Comparison of ENCODE assay signal across 1 cellular context in the genomic region with DNA sequence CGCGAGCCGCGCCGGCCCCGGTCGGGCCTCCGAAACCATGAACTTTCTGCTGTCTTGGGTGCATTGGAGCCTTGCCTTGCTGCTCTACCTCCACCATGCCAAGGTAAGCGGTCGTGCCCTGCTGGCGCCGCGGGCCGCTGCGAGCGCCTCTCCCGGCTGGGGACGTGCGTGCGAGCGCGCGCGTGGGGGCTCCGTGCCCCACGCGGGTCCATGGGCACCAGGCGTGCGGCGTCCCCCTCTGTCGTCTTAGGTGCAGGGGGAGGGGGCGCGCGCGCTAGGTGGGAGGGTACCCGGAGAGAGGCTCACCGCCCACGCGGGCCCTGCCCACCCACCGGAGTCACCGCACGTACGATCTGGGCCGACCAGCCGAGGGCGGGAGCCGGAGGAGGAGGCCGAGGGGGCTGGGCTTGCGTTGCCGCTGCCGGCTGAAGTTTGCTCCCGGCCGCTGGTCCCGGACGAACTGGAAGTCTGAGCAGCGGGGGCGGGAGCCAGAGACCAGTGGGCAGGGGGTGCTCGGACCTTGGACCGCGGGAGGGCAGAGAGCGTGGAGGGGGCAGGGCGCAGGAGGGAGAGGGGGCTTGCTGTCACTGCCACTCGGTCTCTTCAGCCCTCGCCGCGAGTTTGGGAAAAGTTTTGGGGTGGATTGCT.
A peak's percentile ranks its signal among the peaks of the same experiment; 100 is the strongest.
TF ChIP-seq lines count a peak whose summit lies in the region.

No MANE protein-coding gene starts in this region.

TF ChIP-seq in HepG2, 621 proteins besides CTCF, POLR2A, EP300 and RAD21 (continued from another document and continues in another):
- TF ChIP-seq ZNF142 (CRISPR knock-in tag; IDR thresholded peaks at IDR 0.05): peak; percentile 87
- no peak for TF ChIP-seq ZFYVE20 (CRISPR knock-in tag; IDR thresholded peaks at IDR 0.05; ENCODE audit: borderline replicate concordance, low read depth)
- TF ChIP-seq, protein P1, sequence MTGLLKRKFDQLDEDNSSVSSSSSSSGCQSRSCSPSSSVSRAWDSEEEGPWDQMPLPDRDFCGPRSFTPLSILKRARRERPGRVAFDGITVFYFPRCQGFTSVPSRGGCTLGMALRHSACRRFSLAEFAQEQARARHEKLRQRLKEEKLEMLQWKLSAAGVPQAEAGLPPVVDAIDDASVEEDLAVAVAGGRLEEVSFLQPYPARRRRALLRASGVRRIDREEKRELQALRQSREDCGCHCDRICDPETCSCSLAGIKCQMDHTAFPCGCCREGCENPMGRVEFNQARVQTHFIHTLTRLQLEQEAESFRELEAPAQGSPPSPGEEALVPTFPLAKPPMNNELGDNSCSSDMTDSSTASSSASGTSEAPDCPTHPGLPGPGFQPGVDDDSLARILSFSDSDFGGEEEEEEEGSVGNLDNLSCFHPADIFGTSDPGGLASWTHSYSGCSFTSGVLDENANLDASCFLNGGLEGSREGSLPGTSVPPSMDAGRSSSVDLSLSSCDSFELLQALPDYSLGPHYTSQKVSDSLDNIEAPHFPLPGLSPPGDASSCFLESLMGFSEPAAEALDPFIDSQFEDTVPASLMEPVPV (CRISPR knock-in tag; IDR thresholded peaks at IDR 0.05): peak; percentile 92
- TF ChIP-seq ZSCAN9 (CRISPR knock-in tag; IDR thresholded peaks at IDR 0.05; ENCODE audit: borderline replicate concordance): no peak
- no peak; the same call in 1 of the 2 replicates for TF ChIP-seq ZNF547 (CRISPR knock-in tag; IDR thresholded peaks at IDR 0.05)
- TF ChIP-seq CERS6 (CRISPR knock-in tag; IDR thresholded peaks at IDR 0.05): no peak
- TF ChIP-seq ZNF383 (CRISPR knock-in tag; IDR thresholded peaks at IDR 0.05; ENCODE audit: borderline replicate concordance): no peak
- TF ChIP-seq NBN (conservative IDR thresholded peaks at IDR 0.05): no peak
- no peak for TF ChIP-seq GATA4 (IDR thresholded peaks at IDR 0.05; ENCODE audit: borderline replicate concordance, low read depth)
- TF ChIP-seq, protein P2, sequence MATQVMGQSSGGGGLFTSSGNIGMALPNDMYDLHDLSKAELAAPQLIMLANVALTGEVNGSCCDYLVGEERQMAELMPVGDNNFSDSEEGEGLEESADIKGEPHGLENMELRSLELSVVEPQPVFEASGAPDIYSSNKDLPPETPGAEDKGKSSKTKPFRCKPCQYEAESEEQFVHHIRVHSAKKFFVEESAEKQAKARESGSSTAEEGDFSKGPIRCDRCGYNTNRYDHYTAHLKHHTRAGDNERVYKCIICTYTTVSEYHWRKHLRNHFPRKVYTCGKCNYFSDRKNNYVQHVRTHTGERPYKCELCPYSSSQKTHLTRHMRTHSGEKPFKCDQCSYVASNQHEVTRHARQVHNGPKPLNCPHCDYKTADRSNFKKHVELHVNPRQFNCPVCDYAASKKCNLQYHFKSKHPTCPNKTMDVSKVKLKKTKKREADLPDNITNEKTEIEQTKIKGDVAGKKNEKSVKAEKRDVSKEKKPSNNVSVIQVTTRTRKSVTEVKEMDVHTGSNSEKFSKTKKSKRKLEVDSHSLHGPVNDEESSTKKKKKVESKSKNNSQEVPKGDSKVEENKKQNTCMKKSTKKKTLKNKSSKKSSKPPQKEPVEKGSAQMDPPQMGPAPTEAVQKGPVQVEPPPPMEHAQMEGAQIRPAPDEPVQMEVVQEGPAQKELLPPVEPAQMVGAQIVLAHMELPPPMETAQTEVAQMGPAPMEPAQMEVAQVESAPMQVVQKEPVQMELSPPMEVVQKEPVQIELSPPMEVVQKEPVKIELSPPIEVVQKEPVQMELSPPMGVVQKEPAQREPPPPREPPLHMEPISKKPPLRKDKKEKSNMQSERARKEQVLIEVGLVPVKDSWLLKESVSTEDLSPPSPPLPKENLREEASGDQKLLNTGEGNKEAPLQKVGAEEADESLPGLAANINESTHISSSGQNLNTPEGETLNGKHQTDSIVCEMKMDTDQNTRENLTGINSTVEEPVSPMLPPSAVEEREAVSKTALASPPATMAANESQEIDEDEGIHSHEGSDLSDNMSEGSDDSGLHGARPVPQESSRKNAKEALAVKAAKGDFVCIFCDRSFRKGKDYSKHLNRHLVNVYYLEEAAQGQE (IDR thresholded peaks at IDR 0.05; ENCODE audit: borderline replicate concordance in 1 of 2, low read depth in 1 of 2, low read length in 2 of 2): peak in 1 of 2 experiments; percentile 61; a peak in 1 of 4 replicates
- no peak for TF ChIP-seq HMGXB3 (CRISPR knock-in tag; IDR thresholded peaks at IDR 0.05; ENCODE audit: borderline replicate concordance)
- peak; percentile 84; the same call in 1 of the 2 replicates for TF ChIP-seq ZNF790 (CRISPR knock-in tag; IDR thresholded peaks at IDR 0.05; ENCODE audit: borderline replicate concordance)
- no peak for TF ChIP-seq TEF (CRISPR knock-in tag; IDR thresholded peaks at IDR 0.05)
- TF ChIP-seq NFIB (CRISPR knock-in tag; IDR thresholded peaks at IDR 0.05; ENCODE audit: borderline replicate concordance): no peak
- TF ChIP-seq NFE2L2 (IDR thresholded peaks at IDR 0.05; ENCODE audit: low read length): no peak
- no peak for TF ChIP-seq FOXA1 (IDR thresholded peaks at IDR 0.05)
- TF ChIP-seq FOXA1 (CRISPR knock-in tag; IDR thresholded peaks at IDR 0.05): peak; percentile 49; the same call in 1 of the 2 replicates
- peak; percentile 89 for TF ChIP-seq MED13 (CRISPR knock-in tag; IDR thresholded peaks at IDR 0.05)
- 0 out of 2 replicates have a peak, but pooled peaks have one; percentile 52 for TF ChIP-seq NKX3-1 (CRISPR knock-in tag; IDR thresholded peaks at IDR 0.05)
- no peak for TF ChIP-seq ZSCAN29 (CRISPR knock-in tag; conservative IDR thresholded peaks at IDR 0.05)
- peak; percentile 71; the same call in 1 of the 2 replicates for TF ChIP-seq ZNF619 (CRISPR knock-in tag; IDR thresholded peaks at IDR 0.05)
- TF ChIP-seq AGO1 (IDR thresholded peaks at IDR 0.05; ENCODE audit: low read depth, low read length, poor library complexity, severe bottlenecking): no peak
- no peak for TF ChIP-seq ELK4 (CRISPR knock-in tag; IDR thresholded peaks at IDR 0.05; ENCODE audit: borderline replicate concordance)
- no peak for TF ChIP-seq SYNCRIP (IDR thresholded peaks at IDR 0.05; ENCODE audit: insufficient read depth, low read depth, low read length)
- no peak for TF ChIP-seq ZSCAN12 (CRISPR knock-in tag; IDR thresholded peaks at IDR 0.05)
- TF ChIP-seq HDAC2 (CRISPR knock-in tag; IDR thresholded peaks at IDR 0.05): peak; percentile 63
- no peak; the same call in 1 of the 2 replicates for TF ChIP-seq BATF2 (CRISPR knock-in tag; IDR thresholded peaks at IDR 0.05)
- no peak for TF ChIP-seq CREB3 (CRISPR knock-in tag; IDR thresholded peaks at IDR 0.05)
